ENCODE assay signal across 8 cellular contexts in the genomic region with DNA sequence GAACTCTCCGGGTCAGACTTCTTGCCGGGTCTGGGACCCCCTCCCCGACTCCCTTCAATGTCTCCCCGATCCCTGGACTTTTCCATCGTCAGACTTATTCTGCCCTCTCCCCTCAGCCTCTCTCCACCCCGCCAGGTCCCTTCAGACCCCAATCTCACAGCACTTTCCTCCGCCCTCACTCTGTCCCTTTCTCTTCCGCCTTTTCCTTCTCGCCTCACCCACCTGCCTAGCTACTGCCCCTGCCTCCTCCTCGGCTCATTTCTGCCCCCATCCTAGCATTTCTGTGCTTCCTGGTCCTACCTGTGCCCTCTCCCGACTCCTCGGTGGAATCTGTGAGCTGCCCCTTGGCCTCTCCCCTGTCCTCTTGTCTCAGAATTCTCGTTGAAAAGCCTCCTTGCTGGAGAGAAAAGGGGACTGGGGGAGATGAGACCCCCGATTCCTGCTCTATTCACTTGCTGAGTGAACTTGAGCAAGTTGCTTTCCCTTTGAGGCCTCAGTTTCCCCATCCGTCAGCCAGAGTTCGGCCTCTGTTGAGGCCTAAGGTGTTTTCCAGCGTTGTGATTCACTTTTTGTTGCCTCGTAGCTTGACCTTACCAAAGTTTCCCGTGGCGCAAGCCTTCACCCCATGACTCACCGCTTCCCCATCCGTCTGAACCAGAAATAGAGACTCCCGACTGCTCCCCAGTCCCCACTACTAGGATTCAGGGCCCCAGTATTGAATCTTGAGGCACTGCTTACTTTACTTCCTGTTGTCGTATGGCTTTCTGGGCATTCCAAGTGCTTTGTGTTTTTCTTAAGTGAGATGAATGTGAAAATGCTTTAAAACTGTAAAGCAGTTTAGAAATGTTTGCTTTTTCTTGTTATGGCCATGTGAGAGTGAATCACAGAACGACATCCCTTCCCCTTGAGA. TPM values are rescaled to one million over a fixed set of nuclear protein-coding genes. Genes with fewer than 3 reads are reported as not detected.
DNase-seq lines count a peak whose midpoint lies in the region; ATAC-seq and TF ChIP-seq lines count a peak whose summit lies in the region.

No MANE protein-coding gene starts in this region.

- H3K36me3 ChIP-seq in mammary epithelial cell (ENCODE audit: insufficient read depth, low read length) (peaks cover 5% of the 10 kb centered on the region), kidney epithelial cell (ENCODE audit: control insufficient read depth, insufficient read depth, low read length) (no peaks in the 10 kb centered on the region)

- H3K4me1 ChIP-seq in mammary epithelial cell (ENCODE audit: insufficient read depth, low read length), result peaks cover 8% of the 10 kb centered on the region

- peak overlapping the region; percentile 97 for H3K27ac ChIP-seq in mammary epithelial cell (ENCODE audit: insufficient read depth, low read depth, low read length)

- H3K9ac ChIP-seq in mammary epithelial cell (ENCODE audit: insufficient read depth, low read length), result peak overlapping the region; percentile 100

- dilution Hi-C loops in mammary epithelial cell (cut with HindIII; ENCODE audit: low sequenced_read_pairs), result no loop called here

- H3K9me3 ChIP-seq in mammary epithelial cell (replicated peaks; ENCODE audit: insufficient read depth, low read length), result no peaks in the 10 kb centered on the region

- H3K4me2 ChIP-seq in mammary epithelial cell (ENCODE audit: insufficient read depth, low read depth, low read length), result peak overlapping the region; percentile 93

- BruUV-seq in mammary epithelial cell (replicated peaks; lab: Mats Ljungman, UMichigan), result no TSS peak

- ATAC-seq in HG03439 (IDR thresholded peaks at IDR 0.05; ENCODE audit: unreplicated experiment) (peak; percentile 2), GM21423 (IDR thresholded peaks at IDR 0.05; ENCODE audit: unreplicated experiment) (no peak)

- in situ Hi-C loops in mammary epithelial cell (cut with MboI; ENCODE audit: low sequenced_read_pairs in 2 of 2), result no loop called here

- TF ChIP-seq CTCF in GM12875 (IDR thresholded peaks at IDR 0.05; ENCODE audit: borderline replicate concordance, insufficient read depth, low read depth, low read length) (no peak), mammary epithelial cell (conservative IDR thresholded peaks at IDR 0.05 in 1 of 2, IDR thresholded peaks at IDR 0.05 in 1 of 2; ENCODE audit: extremely low read depth in 1 of 2, insufficient read depth in 1 of 2, low read depth in 1 of 2, low read length in 2 of 2) (no peak), kidney epithelial cell (IDR thresholded peaks at IDR 0.05; ENCODE audit: insufficient read depth, low read length, poor library complexity, severe bottlenecking) (no peak)

- CTCF ChIA-PET in mammary epithelial cell (lab: Charles Lee; ENCODE audit: low non-redundant PET), result interaction anchor here (1.0 kb wide), 1 partner anchor 103 kb away, joined by 10 read pairs; no protein-coding TSS in a partner anchor

- H3K79me2 ChIP-seq in mammary epithelial cell (ENCODE audit: insufficient read depth, low read length), result peaks cover 58% of the 10 kb centered on the region

- peak overlapping the region; percentile 61 for H2AFZ ChIP-seq in mammary epithelial cell (ENCODE audit: low read depth, low read length)

- H3K4me3 ChIP-seq in GM12875 (ENCODE audit: low read depth, low read length) (peak overlapping the region; percentile 80), mammary epithelial cell (replicated peaks in 1 of 3; ENCODE audit: insufficient read depth in 1 of 3, low read depth in 2 of 3, low read length in 3 of 3) (peak overlapping the region; percentile 72 to 86 (median 81)), kidney epithelial cell (ENCODE audit: low read depth, low read length) (peak overlapping the region; percentile 95)

- WGBS in mammary epithelial cell (ENCODE audit: low coverage, missing lambda C conversion rate), result 0% methylated on average over 14 of the region's 25 CpGs

- H3K27me3 ChIP-seq in mammary epithelial cell (ENCODE audit: insufficient read depth, low read length) (no peaks in the 10 kb centered on the region), kidney epithelial cell (ENCODE audit: control insufficient read depth, insufficient read depth, low read length) (no peaks in the 10 kb centered on the region)

- intact Hi-C loops in mammary epithelial cell (cut with micrococcal nuclease), result loop anchor here (2.0 kb wide), 2 partner anchors 23 to 79 kb away; no protein-coding TSS in a partner anchor

- no peaks in the 10 kb centered on the region for H4K20me1 ChIP-seq in mammary epithelial cell (ENCODE audit: insufficient read depth, low read length)

- DNase-seq in T follicular helper cell (ENCODE audit: low read depth), result peak; percentile 2
- peak; percentile 92 for DNase-seq in mammary epithelial cell
- DNase-seq in kidney epithelial cell (ENCODE audit: low read depth), result peak; percentile 49
- peak; percentile 6 to 7 for DNase-seq in stimulated activated CD4-positive, alpha-beta T cell treated with anti-CD3 and anti-CD28 coated beads, Interleukin-1b, Interleukin-23, amount 100 ng/mL, for 4 hours (ENCODE audit: low read depth in 2 of 2)
- DNase-seq in COLO829 (ENCODE audit: low spot score), result no peak

RNA-seq across cellular contexts. Expression of a gene that starts 0.9 kb away (rescaled TPM):
- total RNA-seq in mammary epithelial cell (10 to 100 TPM; 24.2 to 72.4 TPM), kidney epithelial cell (59.2 and 65.7 TPM in 2 replicates)
- polyA plus RNA-seq in mammary epithelial cell, result 37.7 TPM
- polyA minus RNA-seq in mammary epithelial cell, result 31.3 TPM
